ENCODE assay signal across 20 cellular contexts in the genomic region with DNA sequence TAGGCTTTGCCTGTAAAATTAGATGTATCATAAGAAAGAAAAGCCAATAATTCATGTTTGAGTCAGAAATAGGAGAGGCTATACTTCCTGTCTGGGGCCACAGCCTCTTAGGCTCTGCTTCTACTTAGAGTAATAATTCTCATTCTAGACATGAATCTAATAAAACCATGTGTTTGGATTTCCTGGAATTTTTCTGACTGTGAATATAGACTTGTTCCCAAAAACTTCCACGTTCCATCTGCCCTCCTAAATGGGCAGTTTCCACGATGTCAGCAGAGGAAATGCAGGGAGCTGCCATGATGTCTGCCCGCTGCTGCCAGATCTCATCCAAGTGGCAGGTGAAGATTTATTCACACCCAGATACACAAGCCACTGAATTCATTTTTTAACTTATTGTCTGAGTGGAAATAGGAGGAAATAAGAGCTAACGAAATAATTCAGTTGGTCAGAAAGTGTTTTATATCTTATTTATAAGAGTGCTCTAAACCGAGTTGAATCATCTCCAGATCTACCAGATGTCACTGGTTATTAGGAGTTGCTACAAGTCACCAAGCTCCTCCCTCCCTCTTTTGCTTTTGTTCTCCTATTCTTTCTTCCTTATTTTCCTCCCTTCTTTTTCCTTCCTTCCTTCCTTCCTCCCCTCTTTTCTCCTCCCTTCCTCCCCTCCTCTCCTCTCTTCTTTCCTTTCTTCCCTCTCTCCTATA.
DNase-seq lines count a peak whose midpoint lies in the region; ATAC-seq, FAIRE-seq and TF ChIP-seq lines count a peak whose summit lies in the region.
"Had no signal": no experiment of that assay in that cellular context is flagged by ENCODE, and none has a peak within 500 bp of the region (broad histone marks: within the 10 kb centered on the region; RNA-seq: fewer than 3 reads in every experiment).

No MANE protein-coding gene starts in this region.

- H3K36me3 Mint-ChIP-seq in nephron (ENCODE audit: low read depth), result no peaks in the 10 kb centered on the region
- no peaks in the 10 kb centered on the region for H3K36me3 Mint-ChIP-seq in stimulated activated memory B cell treated with anti-CD40 and anti-IgM and Interleukin-4, amounts not matched to agents 10 μg/mL and 1 μg/mL and 100 μg/mL, for 72 hours
- H3K36me3 Mint-ChIP-seq: memory B cell had no signal

- TF ChIP-seq CTCF in nephron (IDR thresholded peaks at IDR 0.05; ENCODE audit: unreplicated experiment in 3 of 3), result no peak

- DNase-seq in AG08395 (ENCODE audit: low spot score), result peak; percentile 38
- DNase-seq in GM19239 (ENCODE audit: insufficient read length, low spot score), result no peak
- DNase-seq in GM19238 (ENCODE audit: insufficient read length, low spot score), result no peak
- no peak for DNase-seq in SK-N-DZ (ENCODE audit: low spot score)
- no peak for DNase-seq in activated CD4-positive, CD25-positive, alpha-beta regulatory T cell (lab: John Stamatoyannopoulos, UW)
- DNase-seq: activated naive CD8-positive, alpha-beta T cell treated with anti-CD3 and anti-CD28 coated beads, Interleukin-2, amount 50 U/mL, for 24 hours; AML-193; Calu3; islet precursor cell; NCI-H1436; NCI-H82; nephron progenitor cell; stimulated activated naive CD8-positive, alpha-beta T cell treated with anti-CD3 and anti-CD28 coated beads, Interleukin-15, amount 100 ng/mL, for 72 hours; T-helper 17 cell had no signal

- peak; percentile 55 for FAIRE-seq in GM19239 (lab: Jason Lieb, UNC)

- H3K4me3 Mint-ChIP-seq in nephron, result no peak overlapping the region
- H3K4me3 Mint-ChIP-seq in stimulated activated memory B cell treated with anti-CD40 and anti-IgM and Interleukin-4, amounts not matched to agents 10 μg/mL and 1 μg/mL and 100 μg/mL, for 72 hours, result no peak overlapping the region
- H3K4me3 Mint-ChIP-seq: activated naive CD8-positive, alpha-beta T cell treated with anti-CD3 and anti-CD28 coated beads, Interleukin-2, amount 50 U/mL, for 24 hours; memory B cell; nephron progenitor cell; stimulated activated naive CD8-positive, alpha-beta T cell treated with anti-CD3 and anti-CD28 coated beads, Interleukin-15, amount 100 ng/mL, for 72 hours; T-helper 17 cell; WTC11 had no signal

- peaks cover 4% of the 10 kb centered on the region for H3K27me3 Mint-ChIP-seq in nephron (ENCODE audit: low read depth)
- peaks cover 22% of the 10 kb centered on the region for H3K27me3 Mint-ChIP-seq in stimulated activated memory B cell treated with anti-CD40 and anti-IgM and Interleukin-4, amounts not matched to agents 10 μg/mL and 1 μg/mL and 100 μg/mL, for 72 hours

- peaks cover 2% of the 10 kb centered on the region for H3K9me3 Mint-ChIP-seq in nephron
- peaks cover under 1% of the 10 kb centered on the region for H3K9me3 Mint-ChIP-seq in stimulated activated memory B cell treated with anti-CD40 and anti-IgM and Interleukin-4, amounts not matched to agents 10 μg/mL and 1 μg/mL and 100 μg/mL, for 72 hours
- H3K9me3 Mint-ChIP-seq: activated naive CD8-positive, alpha-beta T cell treated with anti-CD3 and anti-CD28 coated beads, Interleukin-2, amount 50 U/mL, for 24 hours; memory B cell had no signal

- H3K4me1 Mint-ChIP-seq in nephron, result peaks cover 6% of the 10 kb centered on the region
- H3K4me1 Mint-ChIP-seq in stimulated activated memory B cell treated with anti-CD40 and anti-IgM and Interleukin-4, amounts not matched to agents 10 μg/mL and 1 μg/mL and 100 μg/mL, for 72 hours, result no peaks in the 10 kb centered on the region
- H3K4me1 Mint-ChIP-seq: activated naive CD8-positive, alpha-beta T cell treated with anti-CD3 and anti-CD28 coated beads, Interleukin-2, amount 50 U/mL, for 24 hours; memory B cell; stimulated activated naive CD8-positive, alpha-beta T cell treated with anti-CD3 and anti-CD28 coated beads, Interleukin-15, amount 100 ng/mL, for 72 hours; T-helper 17 cell; WTC11 had no signal

- H3K27ac Mint-ChIP-seq in nephron, result peak overlapping the region in 2 of 3 experiments; percentile 52 to 74
- H3K27ac Mint-ChIP-seq in stimulated activated memory B cell treated with anti-CD40 and anti-IgM and Interleukin-4, amounts not matched to agents 10 μg/mL and 1 μg/mL and 100 μg/mL, for 72 hours, result no peak overlapping the region
- H3K27ac Mint-ChIP-seq: activated naive CD8-positive, alpha-beta T cell treated with anti-CD3 and anti-CD28 coated beads, Interleukin-2, amount 50 U/mL, for 24 hours; memory B cell; nephron progenitor cell; stimulated activated naive CD8-positive, alpha-beta T cell treated with anti-CD3 and anti-CD28 coated beads, Interleukin-15, amount 100 ng/mL, for 72 hours; T-helper 17 cell; WTC11 had no signal

- peak; percentile 87 for ATAC-seq in SK-N-SH treated with all-trans-retinoic acid at 6 μM for 48 hours
- ATAC-seq in stimulated activated memory B cell treated with anti-CD40 and anti-IgM and Interleukin-4, amounts not matched to agents 10 μg/mL and 1 μg/mL and 100 μg/mL, for 72 hours, result no peak
- ATAC-seq: activated naive CD8-positive, alpha-beta T cell treated with anti-CD3 and anti-CD28 coated beads, Interleukin-2, amount 50 U/mL, for 24 hours; esophagus mucosa; stimulated activated naive CD8-positive, alpha-beta T cell treated with anti-CD3 and anti-CD28 coated beads, Interleukin-15, amount 100 ng/mL, for 72 hours; T-helper 17 cell; WTC11 had no signal

TF ChIP-seq in SK-N-SH treated with all-trans-retinoic acid at 6 μM for 48 hours, 23 proteins besides CTCF, POLR2A, EP300 and RAD21:
- TF ChIP-seq ZNF70 (CRISPR knock-in tag; IDR thresholded peaks at IDR 0.05) (no peak), ZNF8 (CRISPR knock-in tag; IDR thresholded peaks at IDR 0.05) (no peak), GLIS3 (CRISPR knock-in tag; IDR thresholded peaks at IDR 0.05) (no peak), SNAI2 (CRISPR knock-in tag; IDR thresholded peaks at IDR 0.05) (no peak), ZC3H10 (CRISPR knock-in tag; IDR thresholded peaks at IDR 0.05) (0 out of 2 replicates have a peak, but pooled peaks have one; percentile 19)
- TF ChIP-seq, protein P1, sequence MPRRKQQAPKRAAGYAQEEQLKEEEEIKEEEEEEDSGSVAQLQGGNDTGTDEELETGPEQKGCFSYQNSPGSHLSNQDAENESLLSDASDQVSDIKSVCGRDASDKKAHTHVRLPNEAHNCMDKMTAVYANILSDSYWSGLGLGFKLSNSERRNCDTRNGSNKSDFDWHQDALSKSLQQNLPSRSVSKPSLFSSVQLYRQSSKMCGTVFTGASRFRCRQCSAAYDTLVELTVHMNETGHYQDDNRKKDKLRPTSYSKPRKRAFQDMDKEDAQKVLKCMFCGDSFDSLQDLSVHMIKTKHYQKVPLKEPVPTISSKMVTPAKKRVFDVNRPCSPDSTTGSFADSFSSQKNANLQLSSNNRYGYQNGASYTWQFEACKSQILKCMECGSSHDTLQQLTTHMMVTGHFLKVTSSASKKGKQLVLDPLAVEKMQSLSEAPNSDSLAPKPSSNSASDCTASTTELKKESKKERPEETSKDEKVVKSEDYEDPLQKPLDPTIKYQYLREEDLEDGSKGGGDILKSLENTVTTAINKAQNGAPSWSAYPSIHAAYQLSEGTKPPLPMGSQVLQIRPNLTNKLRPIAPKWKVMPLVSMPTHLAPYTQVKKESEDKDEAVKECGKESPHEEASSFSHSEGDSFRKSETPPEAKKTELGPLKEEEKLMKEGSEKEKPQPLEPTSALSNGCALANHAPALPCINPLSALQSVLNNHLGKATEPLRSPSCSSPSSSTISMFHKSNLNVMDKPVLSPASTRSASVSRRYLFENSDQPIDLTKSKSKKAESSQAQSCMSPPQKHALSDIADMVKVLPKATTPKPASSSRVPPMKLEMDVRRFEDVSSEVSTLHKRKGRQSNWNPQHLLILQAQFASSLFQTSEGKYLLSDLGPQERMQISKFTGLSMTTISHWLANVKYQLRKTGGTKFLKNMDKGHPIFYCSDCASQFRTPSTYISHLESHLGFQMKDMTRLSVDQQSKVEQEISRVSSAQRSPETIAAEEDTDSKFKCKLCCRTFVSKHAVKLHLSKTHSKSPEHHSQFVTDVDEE (CRISPR knock-in tag; IDR thresholded peaks at IDR 0.05), result no peak
- TF ChIP-seq, protein P2, sequence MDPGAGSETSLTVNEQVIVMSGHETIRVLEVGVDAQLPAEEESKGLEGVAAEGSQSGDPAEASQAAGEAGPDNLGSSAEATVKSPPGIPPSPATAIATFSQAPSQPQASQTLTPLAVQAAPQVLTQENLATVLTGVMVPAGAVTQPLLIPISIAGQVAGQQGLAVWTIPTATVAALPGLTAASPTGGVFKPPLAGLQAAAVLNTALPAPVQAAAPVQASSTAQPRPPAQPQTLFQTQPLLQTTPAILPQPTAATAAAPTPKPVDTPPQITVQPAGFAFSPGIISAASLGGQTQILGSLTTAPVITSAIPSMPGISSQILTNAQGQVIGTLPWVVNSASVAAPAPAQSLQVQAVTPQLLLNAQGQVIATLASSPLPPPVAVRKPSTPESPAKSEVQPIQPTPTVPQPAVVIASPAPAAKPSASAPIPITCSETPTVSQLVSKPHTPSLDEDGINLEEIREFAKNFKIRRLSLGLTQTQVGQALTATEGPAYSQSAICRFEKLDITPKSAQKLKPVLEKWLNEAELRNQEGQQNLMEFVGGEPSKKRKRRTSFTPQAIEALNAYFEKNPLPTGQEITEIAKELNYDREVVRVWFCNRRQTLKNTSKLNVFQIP (CRISPR knock-in tag; IDR thresholded peaks at IDR 0.05; ENCODE audit: borderline replicate concordance, low read depth), result peak; percentile 8; the same call in 1 of the 2 replicates
